ENCODE assay signal across 26 cellular contexts in the genomic region with DNA sequence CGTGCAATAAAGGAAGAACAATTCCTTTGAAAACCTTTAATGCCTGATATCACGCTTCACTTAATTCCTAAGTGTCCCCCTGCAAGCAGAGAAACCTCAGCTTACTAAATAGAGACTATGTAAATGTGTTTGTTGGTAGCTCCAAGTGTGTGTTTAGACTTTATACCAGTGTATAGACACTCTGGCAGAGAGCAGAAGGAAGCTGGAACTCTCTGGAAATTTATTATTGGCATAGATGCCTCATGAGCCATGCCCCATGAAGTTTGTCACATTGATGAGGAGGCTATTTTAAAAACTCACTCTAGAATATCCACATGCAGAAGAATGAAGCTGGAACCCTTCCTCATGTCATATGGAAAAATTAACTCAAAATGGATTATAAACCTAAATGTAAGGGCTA.
"Had no signal": no experiment of that assay in that cellular context is flagged by ENCODE, and none has a peak within 500 bp of the region (broad histone marks: within the 10 kb centered on the region; RNA-seq: fewer than 3 reads in every experiment).

No MANE protein-coding gene starts in this region.

- H3K4me3 ChIP-seq: left ventricle myocardium inferior, lung, ovary, right atrium auricular region, spleen, transverse colon, upper lobe of left lung, vagina had no signal

- H3K9me3 ChIP-seq: left ventricle myocardium inferior, ovary, right atrium auricular region, spleen, transverse colon, upper lobe of left lung, vagina had no signal

- H3K27me3 ChIP-seq: ovary, right atrium auricular region, spleen, transverse colon, upper lobe of left lung, vagina had no signal

- H3K36me3 ChIP-seq: left ventricle myocardium inferior, ovary, right atrium auricular region, spleen, transverse colon, upper lobe of left lung, vagina had no signal

- DNase-seq: hypothalamus; immature natural killer cell; kidney; left colon; left ventricle myocardium inferior; mesendoderm; naive B cell; natural killer cell; nephron progenitor cell; ovary; small intestine; spleen; stimulated activated CD4-positive, alpha-beta T cell treated with anti-CD3 and anti-CD28 coated beads, Interleukin-1b, Interleukin-23, amount 100 ng/mL, for 48 hours; stimulated activated CD4-positive, alpha-beta T cell treated with anti-CD3 and anti-CD28 coated beads, Interleukin-2, amount 100 ng/mL, for 48 hours; stimulated activated CD4-positive, alpha-beta T cell treated with anti-CD3 and anti-CD28 coated beads, Interleukin-4, amount 100 ng/mL, for 4 hours; stimulated activated CD8-positive, alpha-beta memory T cell treated with anti-CD3 and anti-CD28 coated beads, Interleukin-4, amount 100 ng/mL, for 48 hours; stimulated activated naive CD4-positive, alpha-beta T cell treated with Interleukin-2 at 50 U/mL for 16 hours; stimulated activated naive CD8-positive, alpha-beta T cell treated with anti-CD3 and anti-CD28 coated beads, Interleukin-15, amount 100 ng/mL, for 72 hours; substantia nigra; transverse colon; upper lobe of left lung had no signal

- H3K27ac ChIP-seq: left ventricle myocardium inferior, ovary, right atrium auricular region, spleen, transverse colon, upper lobe of left lung, vagina had no signal

- ATAC-seq: left colon; natural killer cell; sciatic nerve; stimulated activated memory B cell treated with anti-CD40 and anti-IgM and Interleukin-4, amounts not matched to agents 10 μg/mL and 1 μg/mL and 100 μg/mL, for 72 hours; stimulated activated naive CD8-positive, alpha-beta T cell treated with anti-CD3 and anti-CD28 coated beads, Interleukin-15, amount 100 ng/mL, for 72 hours had no signal

- H3K4me1 ChIP-seq: spleen had no signal
